ENCODE assay signal across 1 cellular context in genomic region chr6:145814035-145814500, GRCh38.
TF ChIP-seq lines count a peak whose summit lies in the region.

No MANE protein-coding gene starts in this region.

TF ChIP-seq in H1, 55 proteins besides CTCF, POLR2A, EP300 and RAD21 (continued from another document):
- TF ChIP-seq JUN (IDR thresholded peaks at IDR 0.05; ENCODE audit: low read depth, low read length), result no peak
- TF ChIP-seq CBX8 (IDR thresholded peaks at IDR 0.05; ENCODE audit: borderline replicate concordance, low read depth, low read length), result no peak
- TF ChIP-seq KDM4A (IDR thresholded peaks at IDR 0.05; ENCODE audit: low read depth, low read length, severe bottlenecking), result peak; percentile 53
- TF ChIP-seq E2F6 (IDR thresholded peaks at IDR 0.05), result peak; percentile 74
- no peak for TF ChIP-seq HDAC6 (IDR thresholded peaks at IDR 0.05; ENCODE audit: low read depth, low read length)
- peak; percentile 27 for TF ChIP-seq TAF7 (optimal IDR thresholded peaks at IDR 0.05; ENCODE audit: borderline replicate concordance, low read depth, low read length)
- no peak for TF ChIP-seq CBX5 (IDR thresholded peaks at IDR 0.05; ENCODE audit: low read depth, low read length)
- TF ChIP-seq SIN3A (conservative IDR thresholded peaks at IDR 0.05 in 1 of 2, IDR thresholded peaks at IDR 0.05 in 1 of 2; ENCODE audit: low read depth in 1 of 2, low read length in 2 of 2), result peak in 1 of 2 experiments; percentile 25; a peak in 1 of 4 replicates
- peak; percentile 94 for TF ChIP-seq MAX (IDR thresholded peaks at IDR 0.05)
- no peak for TF ChIP-seq CHD2 (IDR thresholded peaks at IDR 0.05; ENCODE audit: low read length)
- TF ChIP-seq CREB1 (IDR thresholded peaks at IDR 0.05), result peak; percentile 59
- peak; percentile 12; the same call in 1 of the 2 replicates for TF ChIP-seq TBP (IDR thresholded peaks at IDR 0.05; ENCODE audit: low read depth, low read length)
- peak; percentile 82 for TF ChIP-seq YY1 (IDR thresholded peaks at IDR 0.05; ENCODE audit: low read depth, low read length)
- TF ChIP-seq CTBP2 (IDR thresholded peaks at IDR 0.05; ENCODE audit: borderline replicate concordance, insufficient read depth, insufficient read length, low read length), result no peak
